In genomic region chr20:37446286-37447032, GRCh38 we compare ENCODE assay signal across 21 cellular contexts.
"Had no signal": no experiment of that assay in that cellular context is flagged by ENCODE, and none has a peak within 500 bp of the region (broad histone marks: within the 10 kb centered on the region; RNA-seq: fewer than 3 reads in every experiment).

No MANE protein-coding gene starts in this region.

- H3K4me1 ChIP-seq: esophagus squamous epithelium, gastroesophageal sphincter, right atrium auricular region, stomach, transverse colon had no signal

- H3K4me3 ChIP-seq: esophagus squamous epithelium, gastroesophageal sphincter, lung, right atrium auricular region, stomach, thoracic aorta, transverse colon had no signal

- H3K9me3 Mint-ChIP-seq: dendritic cell treated with granulocyte-macrophage colony-stimulating factor and Interleukin-4, amounts not matched to agents 40 ng/mL and 50 ng/mL, for 4 days; effector memory CD8-positive, alpha-beta T cell; immature natural killer cell; naive B cell; nephron had no signal

- H3K27ac Mint-ChIP-seq: dendritic cell treated with granulocyte-macrophage colony-stimulating factor and Interleukin-4, amounts not matched to agents 40 ng/mL and 50 ng/mL, for 4 days; effector memory CD8-positive, alpha-beta T cell; immature natural killer cell; nephron had no signal

- H3K27me3 Mint-ChIP-seq: effector memory CD8-positive, alpha-beta T cell had no signal

- H3K4me3 Mint-ChIP-seq: dendritic cell treated with granulocyte-macrophage colony-stimulating factor and Interleukin-4, amounts not matched to agents 40 ng/mL and 50 ng/mL, for 4 days; effector memory CD8-positive, alpha-beta T cell; immature natural killer cell; nephron had no signal

- H3K36me3 Mint-ChIP-seq: immature natural killer cell, naive B cell had no signal

- DNase-seq: effector memory CD8-positive, alpha-beta T cell; esophagus squamous epithelium; foreskin fibroblast; immature natural killer cell; kidney; left colon; left ventricle myocardium superior; mesenchymal stem cell; naive B cell; small intestine; stimulated activated CD4-positive, alpha-beta T cell treated with anti-CD3 and anti-CD28 coated beads, Interleukin-12 subunit alpha, Interleukin-12 subunit beta, amount 100 ng/mL, for 4 hours; stimulated activated naive CD4-positive, alpha-beta T cell; stomach; substantia nigra; transverse colon had no signal

- H3K9me3 ChIP-seq: esophagus squamous epithelium, gastroesophageal sphincter, right atrium auricular region, stomach, thoracic aorta, transverse colon had no signal

- H3K27me3 ChIP-seq: gastroesophageal sphincter, right atrium auricular region, transverse colon had no signal

- H3K4me1 Mint-ChIP-seq: immature natural killer cell, naive B cell, nephron had no signal

- H3K27ac ChIP-seq: esophagus squamous epithelium, gastroesophageal sphincter, right atrium auricular region, stomach, thoracic aorta, transverse colon had no signal

- H3K36me3 ChIP-seq: esophagus squamous epithelium, gastroesophageal sphincter, right atrium auricular region, stomach, thoracic aorta, transverse colon had no signal

- ATAC-seq: effector memory CD8-positive, alpha-beta T cell; gastroesophageal sphincter; left colon; left ventricle myocardium superior had no signal
